11 cellular contexts compared by ENCODE assay signal in the genomic region with DNA sequence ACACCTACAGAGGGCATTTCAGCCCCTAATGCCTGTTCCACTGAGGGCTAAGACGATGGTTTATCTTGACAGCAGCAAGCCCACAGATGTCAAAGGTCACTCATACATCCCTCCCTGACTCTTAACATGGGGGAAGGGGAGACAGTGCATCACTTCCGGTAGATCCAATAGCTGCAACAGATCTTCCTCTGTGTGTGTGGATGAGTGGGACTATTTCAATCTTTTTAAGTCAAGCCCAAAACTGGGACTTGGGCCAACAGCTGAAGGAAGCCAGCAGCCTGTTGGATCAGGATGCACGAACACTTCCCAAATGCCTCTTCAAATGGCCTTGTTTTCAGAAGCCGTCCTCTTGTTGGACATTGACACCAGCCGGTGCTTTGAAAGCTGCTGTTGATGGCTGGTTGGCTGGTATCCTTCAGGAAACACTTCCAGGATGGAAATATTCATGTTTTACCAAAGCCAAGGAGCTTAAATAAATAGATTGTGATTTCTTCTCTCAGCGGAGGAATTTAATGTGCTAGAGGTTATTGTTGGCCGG. TPM values are rescaled to one million over a fixed set of nuclear protein-coding genes. Genes with fewer than 3 reads are reported as not detected.
DNase-seq lines count a peak whose midpoint lies in the region; ATAC-seq, FAIRE-seq and TF ChIP-seq lines count a peak whose summit lies in the region.
"Had no signal": no experiment of that assay in that cellular context is flagged by ENCODE, and none has a peak within 500 bp of the region (broad histone marks: within the 10 kb centered on the region; RNA-seq: fewer than 3 reads in every experiment).

No MANE protein-coding gene starts in this region.

- in situ Hi-C loops in GM12878 (cut with MboI): no loop called here

- BruUV-seq in GM12878 (replicated peaks; lab: Mats Ljungman, UMichigan): no TSS peak

- no peak overlapping the region for H2AFZ ChIP-seq in GM12878 (ENCODE audit: control insufficient read depth, low read depth, low read length)

- H3K4me1 ChIP-seq in GM12878 (ENCODE audit: control insufficient read depth, insufficient read depth, low read length): no peaks in the 10 kb centered on the region
- peaks cover 62% of the 10 kb centered on the region for H3K4me1 ChIP-seq in left ventricle myocardium inferior
- peaks cover 29% of the 10 kb centered on the region for H3K4me1 ChIP-seq in psoas muscle

- WGBS in GM12878 (ENCODE audit: insufficient coverage, insufficient replicate concordance, low lambda C conversion rate, missing lambda C conversion rate): 28% methylated on average over 7 of the region's 7 CpGs
- 15 to 20% (median 17%) methylated on average over 7 of the region's 7 CpGs for WGBS in psoas muscle, 3 donors

- no peak overlapping the region for H3K4me3 Mint-ChIP-seq in stimulated activated naive B cell treated with anti-CD40 and anti-IgM and Interleukin-4, amounts not matched to agents 10 μg/mL and 1 μg/mL and 100 μg/mL, for 72 hours
- no peak overlapping the region for H3K4me3 Mint-ChIP-seq in activated CD8-positive, alpha-beta T cell treated with anti-CD3 and anti-CD28 coated beads, Interleukin-2, amount 10 ng/mL, durations not matched to agents 7 days and 5 days
- H3K4me3 Mint-ChIP-seq: activated T-cell treated with anti-CD3 and anti-CD28 coated beads, Interleukin-2, amount 50 U/mL, for 72 hours; immature natural killer cell had no signal

- DNase-seq in CD1c-positive myeloid dendritic cell (ENCODE audit: extremely low spot score) (peak; percentile 28), GM12878 (ENCODE audit: low read depth, low spot score) (no peak), left ventricle myocardium inferior (peak; percentile 89), psoas muscle (peak; percentile 82 to 89), NCI-H187 treated with DMSO at 0.1 percent for 48 hours (lab: John Stamatoyannopoulos, UW) (no peak), iPS-NIHi11 (ENCODE audit: low spot score) (no peak)
- DNase-seq in stimulated activated naive B cell treated with anti-CD40 and anti-IgM and Interleukin-4, amounts not matched to agents 10 μg/mL and 1 μg/mL and 100 μg/mL, for 72 hours: no peak
- DNase-seq in activated CD8-positive, alpha-beta T cell treated with anti-CD3 and anti-CD28 coated beads, Interleukin-2, amount 10 ng/mL, durations not matched to agents 7 days and 5 days: no peak
- DNase-seq: activated T-cell treated with anti-CD3 and anti-CD28 coated beads, Interleukin-2, amount 50 U/mL, for 72 hours; CD4-positive, alpha-beta memory T cell; immature natural killer cell had no signal

- H3K36me3 Mint-ChIP-seq in stimulated activated naive B cell treated with anti-CD40 and anti-IgM and Interleukin-4, amounts not matched to agents 10 μg/mL and 1 μg/mL and 100 μg/mL, for 72 hours: no peaks in the 10 kb centered on the region
- H3K36me3 Mint-ChIP-seq in activated CD8-positive, alpha-beta T cell treated with anti-CD3 and anti-CD28 coated beads, Interleukin-2, amount 10 ng/mL, durations not matched to agents 7 days and 5 days (ENCODE audit: low read depth): no peaks in the 10 kb centered on the region
- H3K36me3 Mint-ChIP-seq: CD4-positive, alpha-beta memory T cell; immature natural killer cell had no signal

- SMC1A ChIA-PET in GM12878 (lab: Charles Lee; ENCODE audit: uncharacterized antibody, unreplicated experiment): interaction anchor here (0.9 to 2.9 kb wide), 16 partner anchors 9 to 189 kb away, joined by 3 to 24 read pairs (median 4); no protein-coding TSS in a partner anchor

- no peak for TF ChIP-seq EP300 in GM12878 (IDR thresholded peaks at IDR 0.05; ENCODE audit: borderline replicate concordance in 1 of 2, control insufficient read depth in 1 of 2, low read depth in 2 of 2, low read length in 2 of 2)

- no peak overlapping the region for H3K4me2 ChIP-seq in GM12878 (ENCODE audit: control insufficient read depth, insufficient read depth)

- no peak overlapping the region for H3K27ac Mint-ChIP-seq in stimulated activated naive B cell treated with anti-CD40 and anti-IgM and Interleukin-4, amounts not matched to agents 10 μg/mL and 1 μg/mL and 100 μg/mL, for 72 hours
- no peak overlapping the region for H3K27ac Mint-ChIP-seq in activated CD8-positive, alpha-beta T cell treated with anti-CD3 and anti-CD28 coated beads, Interleukin-2, amount 10 ng/mL, durations not matched to agents 7 days and 5 days
- H3K27ac Mint-ChIP-seq: activated T-cell treated with anti-CD3 and anti-CD28 coated beads, Interleukin-2, amount 50 U/mL, for 72 hours; immature natural killer cell had no signal

- H3K9me3 ChIP-seq in GM12878 (replicated peaks; ENCODE audit: control insufficient read depth, insufficient read depth, low read length) (peaks cover 2% of the 10 kb centered on the region; the same call in 2 of the 3 replicates), left ventricle myocardium inferior (replicated peaks) (no peaks in the 10 kb centered on the region), psoas muscle (no peaks in the 10 kb centered on the region)

- ATAC-seq in GM12878: peak; percentile 42; the same call in 2 of the 3 replicates
- ATAC-seq in psoas muscle: peak; percentile 48 to 64 (median 56)
- no peak for ATAC-seq in stimulated activated naive B cell treated with anti-CD40 and anti-IgM and Interleukin-4, amounts not matched to agents 10 μg/mL and 1 μg/mL and 100 μg/mL, for 72 hours (replicated peaks)
- ATAC-seq in activated CD8-positive, alpha-beta T cell treated with anti-CD3 and anti-CD28 coated beads, Interleukin-2, amount 10 ng/mL, durations not matched to agents 7 days and 5 days: no peak
- ATAC-seq: activated T-cell treated with anti-CD3 and anti-CD28 coated beads, Interleukin-2, amount 50 U/mL, for 72 hours had no signal

- no peaks in the 10 kb centered on the region for H3K79me2 ChIP-seq in GM12878 (ENCODE audit: control insufficient read depth, insufficient read depth, low read length)

- no peak overlapping the region for H3K27ac ChIP-seq in GM12878 (ENCODE audit: control insufficient read depth, insufficient read depth)
- peak overlapping the region; percentile 82 for H3K27ac ChIP-seq in left ventricle myocardium inferior (replicated peaks)
- H3K27ac ChIP-seq in psoas muscle: peak overlapping the region; percentile 58

- H3K27me3 ChIP-seq in GM12878 (replicated peaks in 1 of 2; ENCODE audit: control insufficient read depth in 2 of 2, insufficient read depth in 2 of 2, low read length in 1 of 2) (no peaks in the 10 kb centered on the region), left ventricle myocardium inferior (ENCODE audit: low read depth) (peaks cover 22% of the 10 kb centered on the region), psoas muscle (ENCODE audit: insufficient read depth in 3 of 3, low read length in 2 of 3) (no peaks in the 10 kb centered on the region)

- H3K36me3 ChIP-seq in GM12878 (ENCODE audit: control insufficient read depth in 2 of 2, insufficient read depth in 2 of 2, low read length in 1 of 2) (no peaks in the 10 kb centered on the region), left ventricle myocardium inferior (no peaks in the 10 kb centered on the region), psoas muscle (ENCODE audit: insufficient read depth in 1 of 2, low read depth in 1 of 2) (no peaks in the 10 kb centered on the region)

- TF ChIP-seq CTCF in GM12878 (IDR thresholded peaks at IDR 0.05 in 2 of 3, conservative IDR thresholded peaks at IDR 0.05 in 1 of 3; ENCODE audit: control insufficient read depth in 2 of 3, extremely low read depth in 1 of 3, insufficient read depth in 1 of 3, low read depth in 3 of 3, low read length in 3 of 3) (no peak), left ventricle myocardium inferior (IDR thresholded peaks at IDR 0.05; ENCODE audit: borderline replicate concordance) (no peak), psoas muscle (IDR thresholded peaks at IDR 0.05) (no peak)

- H3K9me3 Mint-ChIP-seq in stimulated activated naive B cell treated with anti-CD40 and anti-IgM and Interleukin-4, amounts not matched to agents 10 μg/mL and 1 μg/mL and 100 μg/mL, for 72 hours: peaks cover 0 to 1% of the 10 kb centered on the region in 2 donors
- no peaks in the 10 kb centered on the region for H3K9me3 Mint-ChIP-seq in activated CD8-positive, alpha-beta T cell treated with anti-CD3 and anti-CD28 coated beads, Interleukin-2, amount 10 ng/mL, durations not matched to agents 7 days and 5 days (ENCODE audit: insufficient read depth)
- H3K9me3 Mint-ChIP-seq: CD4-positive, alpha-beta memory T cell; immature natural killer cell had no signal

- TF ChIP-seq RAD21 in GM12878 (IDR thresholded peaks at IDR 0.05; ENCODE audit: insufficient read depth, low read depth, low read length): no peak

- H3K4me1 Mint-ChIP-seq in stimulated activated naive B cell treated with anti-CD40 and anti-IgM and Interleukin-4, amounts not matched to agents 10 μg/mL and 1 μg/mL and 100 μg/mL, for 72 hours: peaks cover 2 to 6% of the 10 kb centered on the region in 2 donors
- H3K4me1 Mint-ChIP-seq in activated CD8-positive, alpha-beta T cell treated with anti-CD3 and anti-CD28 coated beads, Interleukin-2, amount 10 ng/mL, durations not matched to agents 7 days and 5 days (ENCODE audit: low read depth): peaks cover 10% of the 10 kb centered on the region

- RAD21 ChIA-PET in GM12878 (lab: Charles Lee; ENCODE audit: unreplicated experiment): interaction anchor here (0.8 to 1.5 kb wide), 5 partner anchors 11 to 189 kb away, joined by 3 to 7 read pairs (median 5); no protein-coding TSS in a partner anchor

- no peaks in the 10 kb centered on the region for H4K20me1 ChIP-seq in GM12878 (ENCODE audit: control insufficient read depth, insufficient read depth)

- no peak overlapping the region for H3K4me3 ChIP-seq in GM12878
- H3K4me3 ChIP-seq in left ventricle myocardium inferior: no peak overlapping the region
- no peak overlapping the region for H3K4me3 ChIP-seq in psoas muscle

- intact Hi-C loops in GM12878 (cut with micrococcal nuclease; ENCODE audit: unreplicated experiment) (no loop called here), left ventricle myocardium inferior (cut with micrococcal nuclease) (no loop called here), psoas muscle (cut with DNase I) (no loop called here)

- peaks cover 38 to 43% of the 10 kb centered on the region in 2 donors for H3K27me3 Mint-ChIP-seq in stimulated activated naive B cell treated with anti-CD40 and anti-IgM and Interleukin-4, amounts not matched to agents 10 μg/mL and 1 μg/mL and 100 μg/mL, for 72 hours
- H3K27me3 Mint-ChIP-seq in activated CD8-positive, alpha-beta T cell treated with anti-CD3 and anti-CD28 coated beads, Interleukin-2, amount 10 ng/mL, durations not matched to agents 7 days and 5 days (ENCODE audit: low read depth): peaks cover 9% of the 10 kb centered on the region

- no peak for TF ChIP-seq POLR2A in GM12878 (IDR thresholded peaks at IDR 0.05; ENCODE audit: low read depth, low read length)

- no peak for FAIRE-seq in GM12878 (lab: Jason Lieb, UNC)

- POLR2A ChIA-PET in GM12878 (lab: Charles Lee): interaction anchor here (0.8 kb wide), 1 partner anchor 17 kb away, joined by 3 read pairs; no protein-coding TSS in a partner anchor
- POLR2A ChIA-PET in activated CD8-positive, alpha-beta T cell treated with anti-CD3 and anti-CD28 coated beads, Interleukin-2, amount 10 ng/mL, durations not matched to agents 7 days and 5 days (lab: Charles Lee): no interaction called here

- H3K9ac ChIP-seq in GM12878 (ENCODE audit: control insufficient read depth, insufficient read depth, low read length): no peak overlapping the region

- CTCF ChIA-PET in GM12878 (lab: Yijun Ruan, JAX): interaction anchor here (1.0 to 2.4 kb wide), 7 partner anchors 10 to 190 kb away, joined by 3 to 9 read pairs (median 4); no protein-coding TSS in a partner anchor
- CTCF ChIA-PET in activated CD8-positive, alpha-beta T cell treated with anti-CD3 and anti-CD28 coated beads, Interleukin-2, amount 10 ng/mL, durations not matched to agents 7 days and 5 days (lab: Charles Lee): no interaction called here

RNA-seq across cellular contexts. Expression of a gene that starts 59.2 kb away (rescaled TPM):
- total RNA-seq in GM12878 (2013; cell fraction: nucleolus; rRNA removed): 2.3 and 4.4 TPM in 2 replicates
- total RNA-seq in GM12878 (2014; rRNA removed): 0.33 and 1.4 TPM in 2 replicates
- 0.41 and 0.54 TPM in 2 replicates for total RNA-seq in GM12878 (2014; rRNA removed; fragmentation: Illumina TruSeq; extraction: Trizol)
- total RNA-seq in GM12878 (2021): 0.35 and 0.64 TPM in 2 replicates
- 3.1 TPM for polyA plus RNA-seq in GM12878 (2011; ENCODE audit: low read depth)
- polyA plus RNA-seq in GM12878 (2011; rRNA removed): 6.4 and 7.1 TPM in 2 replicates
- 6.0 and 7.2 TPM in 2 replicates for polyA plus RNA-seq in GM12878 (2011; cell fraction: cytosol; rRNA removed)
- 4.4 and 4.8 TPM in 2 replicates for polyA plus RNA-seq in GM12878 (2011; cell fraction: nucleus; rRNA removed)
- 2.5 and 5.5 TPM in 2 replicates for polyA plus RNA-seq in GM12878 (2012)
- 0.53 and 0.71 TPM in 2 replicates for polyA plus RNA-seq in GM12878 (2014; fragmentation: Illumina TruSeq; extraction: Trizol)
- under 1 TPM; 0.44 to 0.60 TPM for polyA plus RNA-seq in GM12878 (2014; fragmentation: Nextera tagmentation; extraction: Ambion mirVana)
- polyA plus RNA-seq in GM12878 (2014; rRNA removed): 0.36 and 0.55 TPM in 2 replicates
- 1 to 10 TPM; 2.2 to 2.6 TPM for polyA plus RNA-seq in GM12878 (2016; fragmentation: Nextera tagmentation; extraction: Ambion mirVana)
- polyA minus RNA-seq in GM12878 (2011; rRNA and poly(A)+ RNA removed): 3.3 and 4.2 TPM in 2 replicates
- polyA minus RNA-seq in GM12878 (2011; cell fraction: cytosol; rRNA and poly(A)+ RNA removed): 2.0 TPM in 1 of 2 replicates, not detected in the other
- polyA minus RNA-seq in GM12878 (2011; cell fraction: nucleus; rRNA and poly(A)+ RNA removed): 1.1 and 1.5 TPM in 2 replicates
- 0.96 TPM for total RNA-seq in left ventricle myocardium inferior
- 1 to 10 TPM in 2 of 4 donors, under 1 TPM in 2; 0.41 to 3.1 (median 1.6) TPM for total RNA-seq in psoas muscle
- 1 to 10 TPM in 2 of 3 donors, under 1 TPM in 1; 0.86 to 3.4 (median 1.3) TPM for polyA plus RNA-seq in psoas muscle
- total RNA-seq in activated CD8-positive, alpha-beta T cell treated with anti-CD3 and anti-CD28 coated beads, Interleukin-2, amount 10 ng/mL, durations not matched to agents 7 days and 5 days: not detected
- total RNA-seq: CD4-positive, alpha-beta memory T cell had no signal

Comparison
In these comparisons a context has a peak if more than half of its experiments do, and no peak if none do; other contexts are left out.
1. DNase-seq: peak in CD1c-positive myeloid dendritic cell (single experiment), left ventricle myocardium inferior (single experiment) and psoas muscle (2 of 2); none in GM12878 (single experiment), NCI-H187 treated with DMSO at 0.1 percent for 48 hours (single experiment), stimulated activated naive B cell treated with anti-CD40 and anti-IgM and Interleukin-4, amounts not matched to agents 10 μg/mL and 1 μg/mL and 100 μg/mL, for 72 hours (single experiment), activated CD8-positive, alpha-beta T cell treated with anti-CD3 and anti-CD28 coated beads, Interleukin-2, amount 10 ng/mL, durations not matched to agents 7 days and 5 days (single experiment) and iPS-NIHi11 (single experiment).
2. ATAC-seq: peak in GM12878 (single experiment) and psoas muscle (4 of 4); none in stimulated activated naive B cell treated with anti-CD40 and anti-IgM and Interleukin-4, amounts not matched to agents 10 μg/mL and 1 μg/mL and 100 μg/mL, for 72 hours (0 of 2) and activated CD8-positive, alpha-beta T cell treated with anti-CD3 and anti-CD28 coated beads, Interleukin-2, amount 10 ng/mL, durations not matched to agents 7 days and 5 days (single experiment).